ENCODE assay signal across 8 cellular contexts in genomic region chr17:59331129-59331928, GRCh38. TPM values are rescaled to one million over a fixed set of nuclear protein-coding genes. Genes with fewer than 3 reads are reported as not detected.
DNase-seq lines count a peak whose midpoint lies in the region; ATAC-seq and TF ChIP-seq lines count a peak whose summit lies in the region.

Gene YPEL2 (plus strand): TSS chr17:59331655. CDS start chr17:59353410, 21,755 bp downstream.

- H3K4me3 ChIP-seq in GM12875 (ENCODE audit: low read depth, low read length) (peak within 1 kb of the TSS; percentile 61), heart right ventricle (peak within 1 kb of the TSS; percentile 88 to 99 (median 98)), tibial nerve (peak within 1 kb of the TSS; percentile 86 to 97 (median 90))

- H3K9me3 ChIP-seq in heart right ventricle (no peaks in the 10 kb centered on the region), tibial nerve (no peaks in the 10 kb centered on the region)

- ATAC-seq in HG02852 (IDR thresholded peaks at IDR 0.05; ENCODE audit: unreplicated experiment): peak; percentile 96
- peak; percentile 92 to 96 (median 94) for ATAC-seq in heart right ventricle

- H3K27ac ChIP-seq in heart right ventricle (peak within 1 kb of the TSS; percentile 89 to 99 (median 97)), tibial nerve (peak within 1 kb of the TSS; percentile 84 to 99 (median 94))

- TF ChIP-seq EP300 in tibial nerve (IDR thresholded peaks at IDR 0.05): peak in 1 of 2 donors; percentile 88

- H3K36me3 ChIP-seq in heart right ventricle (no peaks in the 10 kb centered on the region), tibial nerve (no peaks in the 10 kb centered on the region)

- 0% methylated on average over 50 to 71 of the region's 71 CpGs for WGBS in heart right ventricle, 2 donors
- WGBS in tibial nerve, 2 donors: 0 to 1% methylated on average over 43 to 53 of the region's 71 CpGs

- TF ChIP-seq CTCF in GM12875 (IDR thresholded peaks at IDR 0.05; ENCODE audit: borderline replicate concordance, insufficient read depth, low read depth, low read length): no peak
- no peak for TF ChIP-seq CTCF in heart right ventricle (IDR thresholded peaks at IDR 0.05)
- TF ChIP-seq CTCF in tibial nerve (IDR thresholded peaks at IDR 0.05): peak in 2 of 5 experiments; percentile 16 to 34

- DNase-seq in NCI-H1694 (lab: John Stamatoyannopoulos, UW): peak; percentile 85
- peak; percentile 79 to 91 (median 84) for DNase-seq in T-helper 1 cell
- DNase-seq in amniotic epithelial cell (ENCODE audit: low read depth): peak; percentile 90
- peak; percentile 98 for DNase-seq in heart right ventricle
- peak; percentile 94 for DNase-seq in pons (ENCODE audit: low spot score)
- DNase-seq in tibial nerve (ENCODE audit: low spot score in 2 of 2): peak; percentile 90 to 93

- H3K27me3 ChIP-seq in heart right ventricle (no peaks in the 10 kb centered on the region), tibial nerve (no peaks in the 10 kb centered on the region)

- TF ChIP-seq POLR2A in tibial nerve (IDR thresholded peaks at IDR 0.05): peak; percentile 72 to 94

- intact Hi-C loops in heart right ventricle (cut with DNase I): loop anchor here in 7 of 10 donors (2.0 to 10.0 kb wide), 7 partner anchors 35 to 96 kb away; no protein-coding TSS in a partner anchor

- H3K4me1 ChIP-seq in heart right ventricle (peaks cover 9 to 81% (median 76%) of the 10 kb centered on the region in 9 donors), tibial nerve (peaks cover 0 to 67% (median 37%) of the 10 kb centered on the region in 4 donors)

RNA-seq across cellular contexts. Expression of gene YPEL2, which starts in this region (rescaled TPM):
- 10 to 100 TPM; 12.0 to 57.1 (median 42.0) TPM for total RNA-seq in heart right ventricle
- polyA plus RNA-seq in heart right ventricle: 10 to 100 TPM in 1 of 2 donors, 1 to 10 TPM in 1; 5.0 to 15.7 TPM
- total RNA-seq in tibial nerve: 10 to 100 TPM; 33.6 to 59.9 (median 48.7) TPM

Comparison
In these comparisons a context has a peak if more than half of its experiments do, and no peak if none do; other contexts are left out.
1. Peak in every context shown above with its lines: DNase-seq, ATAC-seq, H3K4me3 ChIP-seq and H3K27ac ChIP-seq.